ENCODE assay signal across 11 cellular contexts in genomic region chr6:33433001-33433559, GRCh38. TPM values are rescaled to one million over a fixed set of nuclear protein-coding genes. Genes with fewer than 3 reads are reported as not detected.
DNase-seq lines count a peak whose midpoint lies in the region; ATAC-seq and TF ChIP-seq lines count a peak whose summit lies in the region.
"Had no signal": no experiment of that assay in that cellular context is flagged by ENCODE, and none has a peak within 500 bp of the region (broad histone marks: within the 10 kb centered on the region; RNA-seq: fewer than 3 reads in every experiment).

No MANE protein-coding gene starts in this region.

- TF ChIP-seq RAD21 in SK-N-SH (IDR thresholded peaks at IDR 0.05; ENCODE audit: low read length): no peak

- H2BK120ac ChIP-seq in trophoblast cell (ENCODE audit: insufficient read depth, low read length, poor library complexity): no peak overlapping the region

- no peaks in the 10 kb centered on the region; the same call in 1 of the 2 replicates for H4K20me1 ChIP-seq in SK-N-SH (ENCODE audit: insufficient read depth)

- H3K4me3 ChIP-seq in SK-N-SH (ENCODE audit: low read depth in 2 of 2, low read length in 1 of 2): no peak overlapping the region
- H3K4me3 ChIP-seq in trophoblast cell (ENCODE audit: low read depth, low read length): no peak overlapping the region
- no peak overlapping the region for H3K4me3 ChIP-seq in lower lobe of right lung
- H3K4me3 ChIP-seq in prostate gland: no peak overlapping the region
- H3K4me3 ChIP-seq: colonic mucosa had no signal

- H3K14ac ChIP-seq in trophoblast cell (ENCODE audit: low read length): no peak overlapping the region

- no peaks in the 10 kb centered on the region for H3K9me3 ChIP-seq in SK-N-SH
- H3K9me3 ChIP-seq in trophoblast cell (ENCODE audit: insufficient read depth, low read depth, low read length): peaks cover 4% of the 10 kb centered on the region
- no peaks in the 10 kb centered on the region for H3K9me3 ChIP-seq in lower lobe of right lung
- no peaks in the 10 kb centered on the region for H3K9me3 ChIP-seq in prostate gland
- H3K9me3 ChIP-seq: colonic mucosa had no signal

- intact Hi-C loops in left ventricle myocardium superior (cut with micrococcal nuclease): no loop called here
- intact Hi-C loops in lower lobe of right lung (cut with DNase I): no loop called here
- intact Hi-C loops in prostate gland (cut with DNase I): loop anchor here (10.0 kb wide), 1 partner anchor 142 kb away; no protein-coding TSS in a partner anchor

- no peak overlapping the region for H4K91ac ChIP-seq in trophoblast cell (ENCODE audit: low read depth, low read length)

- H4K8ac ChIP-seq in trophoblast cell (ENCODE audit: low read depth, low read length): no peak overlapping the region

- no peak for TF ChIP-seq POLR2A in prostate gland (IDR thresholded peaks at IDR 0.05)

- H3K79me1 ChIP-seq in trophoblast cell (ENCODE audit: low read length): peaks cover 2% of the 10 kb centered on the region

- H3K79me2 ChIP-seq in SK-N-SH (ENCODE audit: insufficient read depth) (peaks cover 26% of the 10 kb centered on the region; the same call in 1 of the 2 replicates), trophoblast cell (ENCODE audit: control insufficient read depth, insufficient read depth, low read length, poor library complexity) (peaks cover 2% of the 10 kb centered on the region)

- H3K27ac ChIP-seq in SK-N-SH (ENCODE audit: low read depth in 2 of 2, low read length in 1 of 2): no peak overlapping the region
- H3K27ac ChIP-seq in RWPE1: peak overlapping the region; percentile 18; the same call in 1 of the 2 replicates
- H3K27ac ChIP-seq in trophoblast cell (ENCODE audit: low read depth, low read length): peak overlapping the region; percentile 6
- H3K27ac ChIP-seq in lower lobe of right lung: no peak overlapping the region
- H3K27ac ChIP-seq in prostate gland: no peak overlapping the region
- H3K27ac ChIP-seq: 22Rv1, colonic mucosa had no signal

- no peak overlapping the region for H2BK5ac ChIP-seq in trophoblast cell (ENCODE audit: low read depth, low read length, poor library complexity)

- CTCF ChIA-PET in SK-N-SH (lab: Yijun Ruan, JAX): interaction anchor here (0.9 kb wide), 1 partner anchor 43 kb away, joined by 3 read pairs; no protein-coding TSS in a partner anchor
- CTCF ChIA-PET in RWPE1 (lab: Yijun Ruan, JAX): no interaction called here

- ATAC-seq in SK-N-SH treated with all-trans-retinoic acid at 6 μM for 48 hours: no peak
- ATAC-seq in left ventricle myocardium superior: peak; percentile 17
- ATAC-seq in lower lobe of right lung: no peak

- peaks cover 12 to 19% of the 10 kb centered on the region in 2 experiments for H3K36me3 ChIP-seq in SK-N-SH (replicated peaks in 1 of 2; ENCODE audit: control insufficient read depth in 1 of 2, insufficient read depth in 2 of 2, low read length in 1 of 2)
- peaks cover 14 to 26% of the 10 kb centered on the region in 2 experiments for H3K36me3 ChIP-seq in trophoblast cell (ENCODE audit: control insufficient read depth in 1 of 2, insufficient read depth in 2 of 2, low read length in 2 of 2)
- peaks cover 31% of the 10 kb centered on the region for H3K36me3 ChIP-seq in lower lobe of right lung
- peaks cover 2 to 7% of the 10 kb centered on the region in 2 donors for H3K36me3 ChIP-seq in prostate gland
- H3K36me3 ChIP-seq: colonic mucosa had no signal

- H3K4ac ChIP-seq in trophoblast cell (ENCODE audit: low read depth, low read length): no peak overlapping the region

- H4K12ac ChIP-seq in trophoblast cell (ENCODE audit: low read depth, low read length): no peak overlapping the region

- TF ChIP-seq CTCF in SK-N-SH (IDR thresholded peaks at IDR 0.05): no peak
- no peak for TF ChIP-seq CTCF in RWPE1 (conservative IDR thresholded peaks at IDR 0.05; ENCODE audit: low read depth)
- no peak for TF ChIP-seq CTCF in lower lobe of right lung (IDR thresholded peaks at IDR 0.05)
- TF ChIP-seq CTCF in prostate gland (IDR thresholded peaks at IDR 0.05): no peak

- no peaks in the 10 kb centered on the region for H3K27me3 ChIP-seq in SK-N-SH (ENCODE audit: insufficient read depth)
- H3K27me3 ChIP-seq in trophoblast cell (ENCODE audit: insufficient read depth, low read length): no peaks in the 10 kb centered on the region
- H3K27me3 ChIP-seq in lower lobe of right lung (ENCODE audit: low read depth): no peaks in the 10 kb centered on the region
- no peaks in the 10 kb centered on the region for H3K27me3 ChIP-seq in prostate gland (replicated peaks; ENCODE audit: insufficient read depth)
- H3K27me3 ChIP-seq: colonic mucosa had no signal

- H2AK5ac ChIP-seq in trophoblast cell (ENCODE audit: low read length): no peak overlapping the region

- no peak overlapping the region for H3K18ac ChIP-seq in trophoblast cell (ENCODE audit: low read length)

- H3F3A ChIP-seq in SK-N-SH (replicated peaks; ENCODE audit: insufficient read depth): peaks cover 13% of the 10 kb centered on the region

- H3K9me2 ChIP-seq in SK-N-SH: no peaks in the 10 kb centered on the region

- H3K4me2 ChIP-seq in SK-N-SH (no peak overlapping the region), trophoblast cell (ENCODE audit: low read length) (peak overlapping the region; percentile 51)

- H2AFZ ChIP-seq in SK-N-SH (ENCODE audit: low read depth): no peak overlapping the region
- H2AFZ ChIP-seq in trophoblast cell (ENCODE audit: insufficient read depth, low read length, poor library complexity): no peak overlapping the region

- H3K23ac ChIP-seq in trophoblast cell (ENCODE audit: low read length): no peak overlapping the region

- H3K4me1 ChIP-seq in SK-N-SH (ENCODE audit: control insufficient read depth in 1 of 2, insufficient read depth in 2 of 2, low read depth in 1 of 2, low read length in 1 of 2) (peaks cover 17 to 34% of the 10 kb centered on the region in 2 experiments; a peak in 3 of 4 replicates), trophoblast cell (ENCODE audit: control insufficient read depth in 1 of 2, insufficient read depth in 2 of 2, low read length in 2 of 2) (peaks cover 33 to 39% of the 10 kb centered on the region in 2 experiments), lower lobe of right lung (peaks cover 38% of the 10 kb centered on the region), prostate gland (replicated peaks) (no peaks in the 10 kb centered on the region)

- H3K9ac ChIP-seq in SK-N-SH (no peak overlapping the region), trophoblast cell (ENCODE audit: low read length) (no peak overlapping the region)

- TF ChIP-seq EP300 in SK-N-SH (IDR thresholded peaks at IDR 0.05; ENCODE audit: borderline replicate concordance in 1 of 2, low read depth in 1 of 2, low read length in 1 of 2): no peak

- no peak overlapping the region for H2BK12ac ChIP-seq in trophoblast cell (ENCODE audit: low read length)

- DNase-seq in SK-N-SH: peak; percentile 14
- DNase-seq in RWPE1 (ENCODE audit: low spot score): no peak
- DNase-seq in left ventricle myocardium superior: no peak
- DNase-seq in trophoblast cell: no peak
- no peak for DNase-seq in T1000 (lab: John Stamatoyannopoulos, UW)
- no peak for DNase-seq in lower lobe of right lung
- DNase-seq in prostate gland (ENCODE audit: low spot score): no peak
- DNase-seq: colonic mucosa, NCI-H524 had no signal

- no CpG with 5 or more reads among the region's 1 CpG for WGBS in SK-N-SH (ENCODE audit: low lambda C conversion rate)
- WGBS in trophoblast cell (ENCODE audit: extremely low coverage, insufficient coverage, insufficient read length): no CpG with 5 or more reads among the region's 1 CpG
- WGBS in prostate gland: 94% methylated on average over 1 of the region's 1 CpG

- POLR2A ChIA-PET in SK-N-SH (lab: Yijun Ruan, JAX): no interaction called here
- POLR2A ChIA-PET in RWPE1 (lab: Yijun Ruan, JAX; ENCODE audit: low non-redundant PET): no interaction called here

TF ChIP-seq in SK-N-SH, 30 proteins besides CTCF, POLR2A, EP300 and RAD21 (continues in another document):
- no peak for TF ChIP-seq ELF1 (IDR thresholded peaks at IDR 0.05)

TF ChIP-seq in SK-N-SH treated with all-trans-retinoic acid at 6 μM for 48 hours, 23 proteins besides CTCF, POLR2A, EP300 and RAD21 (continues in another document):
- TF ChIP-seq RARB (CRISPR knock-in tag; IDR thresholded peaks at IDR 0.05) (no peak), ZNF8 (CRISPR knock-in tag; IDR thresholded peaks at IDR 0.05) (no peak), ISL1 (CRISPR knock-in tag; IDR thresholded peaks at IDR 0.05) (no peak), OSR1 (CRISPR knock-in tag; IDR thresholded peaks at IDR 0.05) (no peak)

RNA-seq across cellular contexts. Expression of gene SYNGAP1, which starts 13.2 kb away (rescaled TPM):
- polyA plus RNA-seq in SK-N-SH (2012; rRNA removed): 5.9 and 8.8 TPM in 2 replicates
- 3.2 and 3.9 TPM in 2 replicates for polyA plus RNA-seq in SK-N-SH (2012; cell fraction: cytosol; rRNA removed)
- 38.1 and 40.3 TPM in 2 replicates for polyA plus RNA-seq in SK-N-SH (2012; cell fraction: nucleus; rRNA removed)
- total RNA-seq in left ventricle myocardium superior (6.2 TPM), lower lobe of right lung (21.6 TPM), prostate gland (10 to 100 TPM in 1 of 2 donors, 1 to 10 TPM in 1; 6.1 to 24.8 TPM)
- 11.3 and 23.2 TPM in 2 replicates for polyA plus RNA-seq in trophoblast cell (2013)

RNA-seq across cellular contexts. Expression of gene CUTA, which starts 15.2 kb away (rescaled TPM):
- 349 and 444 TPM in 2 replicates for polyA plus RNA-seq in SK-N-SH (2012; rRNA removed)
- 337 and 359 TPM in 2 replicates for polyA plus RNA-seq in SK-N-SH (2012; cell fraction: cytosol; rRNA removed)
- polyA plus RNA-seq in SK-N-SH (2012; cell fraction: nucleus; rRNA removed): 318 and 652 TPM in 2 replicates
- total RNA-seq in left ventricle myocardium superior: 120 TPM
- 201 and 213 TPM in 2 replicates for polyA plus RNA-seq in trophoblast cell (2013)
- total RNA-seq in lower lobe of right lung: 153 TPM
- total RNA-seq in prostate gland: 100 to 1,000 TPM; 189 to 260 TPM

RNA-seq across cellular contexts. Expression of gene ZBTB9, which starts 21.3 kb away (rescaled TPM):
- polyA plus RNA-seq in SK-N-SH (2012; rRNA removed): 5.7 and 5.9 TPM in 2 replicates
- polyA plus RNA-seq in SK-N-SH (2012; cell fraction: cytosol; rRNA removed): 4.4 and 5.3 TPM in 2 replicates
- 17.4 and 20.9 TPM in 2 replicates for polyA plus RNA-seq in SK-N-SH (2012; cell fraction: nucleus; rRNA removed)
- 5.1 TPM for total RNA-seq in left ventricle myocardium superior
- 5.7 and 6.1 TPM in 2 replicates for polyA plus RNA-seq in trophoblast cell (2013)
- total RNA-seq in lower lobe of right lung: 9.5 TPM
- total RNA-seq in prostate gland: 1 to 10 TPM; 3.5 to 8.9 TPM

RNA-seq across cellular contexts. Expression of gene PHF1, which starts 22.3 kb away (rescaled TPM):
- polyA plus RNA-seq in SK-N-SH (2012; rRNA removed): 48.7 and 59.0 TPM in 2 replicates
- 17.7 and 25.5 TPM in 2 replicates for polyA plus RNA-seq in SK-N-SH (2012; cell fraction: cytosol; rRNA removed)
- polyA plus RNA-seq in SK-N-SH (2012; cell fraction: nucleus; rRNA removed): 250 and 323 TPM in 2 replicates
- 51.9 TPM for total RNA-seq in left ventricle myocardium superior
- 42.6 and 42.7 TPM in 2 replicates for polyA plus RNA-seq in trophoblast cell (2013)
- total RNA-seq in lower lobe of right lung: 69.7 TPM
- total RNA-seq in prostate gland: 100 to 1,000 TPM in 1 of 2 donors, 10 to 100 TPM in 1; 98.2 to 132 TPM

RNA-seq across cellular contexts. Expression of gene KIFC1, which starts 41.5 kb away (rescaled TPM):
- polyA plus RNA-seq in SK-N-SH (2012; rRNA removed): 29.6 and 35.9 TPM in 2 replicates
- polyA plus RNA-seq in SK-N-SH (2012; cell fraction: cytosol; rRNA removed): 13.6 and 23.2 TPM in 2 replicates
- polyA plus RNA-seq in SK-N-SH (2012; cell fraction: nucleus; rRNA removed): 40.0 and 48.8 TPM in 2 replicates
- total RNA-seq in left ventricle myocardium superior: 0.74 TPM
- polyA plus RNA-seq in trophoblast cell (2013): 66.1 and 66.6 TPM in 2 replicates
- 2.7 TPM for total RNA-seq in lower lobe of right lung
- total RNA-seq in prostate gland: 1 to 10 TPM; 5.8 to 6.5 TPM

Comparison
In these comparisons a context has a peak if more than half of its experiments do, and no peak if none do; other contexts are left out.
1. H3K27ac ChIP-seq: peak in RWPE1 (single experiment) and trophoblast cell (single experiment); none in SK-N-SH (0 of 2), lower lobe of right lung (single experiment) and prostate gland (0 of 2).